ENCODE assay signal across 1 cellular context in genomic region chr16:85733155-85733838, GRCh38.
TF ChIP-seq lines count a peak whose summit lies in the region.

No MANE protein-coding gene starts in this region.

TF ChIP-seq in K562, 482 proteins besides CTCF, POLR2A, EP300 and RAD21 (continued from another document):
- TF ChIP-seq REST (CRISPR knock-in tag; IDR thresholded peaks at IDR 0.05; ENCODE audit: low read depth) (no peak), SNRNP70 (optimal IDR thresholded peaks at IDR 0.05; ENCODE audit: low read depth, low read length) (no peak), ZNF436 (CRISPR knock-in tag; IDR thresholded peaks at IDR 0.05) (no peak), JUN (IDR thresholded peaks at IDR 0.05; ENCODE audit: borderline replicate concordance, low read depth, low read length) (no peak), JUN (CRISPR knock-in tag; IDR thresholded peaks at IDR 0.05; ENCODE audit: borderline replicate concordance) (no peak), TRIM24 (IDR thresholded peaks at IDR 0.05) (peak; percentile 46 to 58; a peak in 2 of 4 replicates), ZNF699 (CRISPR knock-in tag; IDR thresholded peaks at IDR 0.05; ENCODE audit: insufficient replicate concordance) (no peak), E2F6 (IDR thresholded peaks at IDR 0.05; ENCODE audit: borderline replicate concordance in 1 of 2, extremely low read depth in 1 of 2, insufficient read depth in 1 of 2, insufficient read length in 1 of 2, low read depth in 1 of 2, low read length in 1 of 2, poor library complexity in 1 of 2, severe bottlenecking in 1 of 2) (no peak), TBL1XR1 (IDR thresholded peaks at IDR 0.05; ENCODE audit: low read length in 2 of 2) (no peak), ZZZ3 (IDR thresholded peaks at IDR 0.05) (no peak), ZNF140 (CRISPR knock-in tag; IDR thresholded peaks at IDR 0.05) (no peak), SUPT5H (IDR thresholded peaks at IDR 0.05) (no peak), FOSL1 (tag; conservative IDR thresholded peaks at IDR 0.05) (no peak), SMAD2 (IDR thresholded peaks at IDR 0.05; ENCODE audit: low read depth, low read length) (no peak), KLF13 (tag; IDR thresholded peaks at IDR 0.05; ENCODE audit: borderline replicate concordance, low read depth) (no peak), HDAC2 (IDR thresholded peaks at IDR 0.05) (peak; percentile 80), KDM1A (IDR thresholded peaks at IDR 0.05) (peak; percentile 28 to 33; a peak in 1 of 4 replicates), SMAD3 (CRISPR knock-in tag; conservative IDR thresholded peaks at IDR 0.05) (no peak), XRCC3 (IDR thresholded peaks at IDR 0.05) (no peak), GABPA (tag; conservative IDR thresholded peaks at IDR 0.05; ENCODE audit: low read depth) (peak; percentile 59; the same call in 1 of the 2 replicates), HNRNPH1 (optimal IDR thresholded peaks at IDR 0.05; ENCODE audit: low read depth, low read length) (no peak), ETV6 (IDR thresholded peaks at IDR 0.05; ENCODE audit: borderline replicate concordance in 1 of 2, low read depth in 2 of 2, low read length in 1 of 2) (no peak), ETV6 (CRISPR knock-in tag; IDR thresholded peaks at IDR 0.05; ENCODE audit: borderline replicate concordance) (no peak), FUS (optimal IDR thresholded peaks at IDR 0.05; ENCODE audit: low read depth, low read length) (no peak), PTTG1 (tag; IDR thresholded peaks at IDR 0.05; ENCODE audit: low read depth) (no peak), ZNF316 (IDR thresholded peaks at IDR 0.05) (no peak)
- TF ChIP-seq, protein P1, sequence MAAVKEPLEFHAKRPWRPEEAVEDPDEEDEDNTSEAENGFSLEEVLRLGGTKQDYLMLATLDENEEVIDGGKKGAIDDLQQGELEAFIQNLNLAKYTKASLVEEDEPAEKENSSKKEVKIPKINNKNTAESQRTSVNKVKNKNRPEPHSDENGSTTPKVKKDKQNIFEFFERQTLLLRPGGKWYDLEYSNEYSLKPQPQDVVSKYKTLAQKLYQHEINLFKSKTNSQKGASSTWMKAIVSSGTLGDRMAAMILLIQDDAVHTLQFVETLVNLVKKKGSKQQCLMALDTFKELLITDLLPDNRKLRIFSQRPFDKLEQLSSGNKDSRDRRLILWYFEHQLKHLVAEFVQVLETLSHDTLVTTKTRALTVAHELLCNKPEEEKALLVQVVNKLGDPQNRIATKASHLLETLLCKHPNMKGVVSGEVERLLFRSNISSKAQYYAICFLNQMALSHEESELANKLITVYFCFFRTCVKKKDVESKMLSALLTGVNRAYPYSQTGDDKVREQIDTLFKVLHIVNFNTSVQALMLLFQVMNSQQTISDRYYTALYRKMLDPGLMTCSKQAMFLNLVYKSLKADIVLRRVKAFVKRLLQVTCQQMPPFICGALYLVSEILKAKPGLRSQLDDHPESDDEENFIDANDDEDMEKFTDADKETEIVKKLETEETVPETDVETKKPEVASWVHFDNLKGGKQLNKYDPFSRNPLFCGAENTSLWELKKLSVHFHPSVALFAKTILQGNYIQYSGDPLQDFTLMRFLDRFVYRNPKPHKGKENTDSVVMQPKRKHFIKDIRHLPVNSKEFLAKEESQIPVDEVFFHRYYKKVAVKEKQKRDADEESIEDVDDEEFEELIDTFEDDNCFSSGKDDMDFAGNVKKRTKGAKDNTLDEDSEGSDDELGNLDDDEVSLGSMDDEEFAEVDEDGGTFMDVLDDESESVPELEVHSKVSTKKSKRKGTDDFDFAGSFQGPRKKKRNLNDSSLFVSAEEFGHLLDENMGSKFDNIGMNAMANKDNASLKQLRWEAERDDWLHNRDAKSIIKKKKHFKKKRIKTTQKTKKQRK (IDR thresholded peaks at IDR 0.05; ENCODE audit: borderline replicate concordance, low read depth, low read length), result no peak
- TF ChIP-seq, protein P2, sequence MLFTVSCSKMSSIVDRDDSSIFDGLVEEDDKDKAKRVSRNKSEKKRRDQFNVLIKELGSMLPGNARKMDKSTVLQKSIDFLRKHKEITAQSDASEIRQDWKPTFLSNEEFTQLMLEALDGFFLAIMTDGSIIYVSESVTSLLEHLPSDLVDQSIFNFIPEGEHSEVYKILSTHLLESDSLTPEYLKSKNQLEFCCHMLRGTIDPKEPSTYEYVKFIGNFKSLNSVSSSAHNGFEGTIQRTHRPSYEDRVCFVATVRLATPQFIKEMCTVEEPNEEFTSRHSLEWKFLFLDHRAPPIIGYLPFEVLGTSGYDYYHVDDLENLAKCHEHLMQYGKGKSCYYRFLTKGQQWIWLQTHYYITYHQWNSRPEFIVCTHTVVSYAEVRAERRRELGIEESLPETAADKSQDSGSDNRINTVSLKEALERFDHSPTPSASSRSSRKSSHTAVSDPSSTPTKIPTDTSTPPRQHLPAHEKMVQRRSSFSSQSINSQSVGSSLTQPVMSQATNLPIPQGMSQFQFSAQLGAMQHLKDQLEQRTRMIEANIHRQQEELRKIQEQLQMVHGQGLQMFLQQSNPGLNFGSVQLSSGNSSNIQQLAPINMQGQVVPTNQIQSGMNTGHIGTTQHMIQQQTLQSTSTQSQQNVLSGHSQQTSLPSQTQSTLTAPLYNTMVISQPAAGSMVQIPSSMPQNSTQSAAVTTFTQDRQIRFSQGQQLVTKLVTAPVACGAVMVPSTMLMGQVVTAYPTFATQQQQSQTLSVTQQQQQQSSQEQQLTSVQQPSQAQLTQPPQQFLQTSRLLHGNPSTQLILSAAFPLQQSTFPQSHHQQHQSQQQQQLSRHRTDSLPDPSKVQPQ (CRISPR knock-in tag; IDR thresholded peaks at IDR 0.05; ENCODE audit: borderline replicate concordance), result no peak
- TF ChIP-seq, protein P3, sequence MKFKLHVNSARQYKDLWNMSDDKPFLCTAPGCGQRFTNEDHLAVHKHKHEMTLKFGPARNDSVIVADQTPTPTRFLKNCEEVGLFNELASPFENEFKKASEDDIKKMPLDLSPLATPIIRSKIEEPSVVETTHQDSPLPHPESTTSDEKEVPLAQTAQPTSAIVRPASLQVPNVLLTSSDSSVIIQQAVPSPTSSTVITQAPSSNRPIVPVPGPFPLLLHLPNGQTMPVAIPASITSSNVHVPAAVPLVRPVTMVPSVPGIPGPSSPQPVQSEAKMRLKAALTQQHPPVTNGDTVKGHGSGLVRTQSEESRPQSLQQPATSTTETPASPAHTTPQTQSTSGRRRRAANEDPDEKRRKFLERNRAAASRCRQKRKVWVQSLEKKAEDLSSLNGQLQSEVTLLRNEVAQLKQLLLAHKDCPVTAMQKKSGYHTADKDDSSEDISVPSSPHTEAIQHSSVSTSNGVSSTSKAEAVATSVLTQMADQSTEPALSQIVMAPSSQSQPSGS (CRISPR knock-in tag; IDR thresholded peaks at IDR 0.05), result no peak
- TF ChIP-seq, protein P4, sequence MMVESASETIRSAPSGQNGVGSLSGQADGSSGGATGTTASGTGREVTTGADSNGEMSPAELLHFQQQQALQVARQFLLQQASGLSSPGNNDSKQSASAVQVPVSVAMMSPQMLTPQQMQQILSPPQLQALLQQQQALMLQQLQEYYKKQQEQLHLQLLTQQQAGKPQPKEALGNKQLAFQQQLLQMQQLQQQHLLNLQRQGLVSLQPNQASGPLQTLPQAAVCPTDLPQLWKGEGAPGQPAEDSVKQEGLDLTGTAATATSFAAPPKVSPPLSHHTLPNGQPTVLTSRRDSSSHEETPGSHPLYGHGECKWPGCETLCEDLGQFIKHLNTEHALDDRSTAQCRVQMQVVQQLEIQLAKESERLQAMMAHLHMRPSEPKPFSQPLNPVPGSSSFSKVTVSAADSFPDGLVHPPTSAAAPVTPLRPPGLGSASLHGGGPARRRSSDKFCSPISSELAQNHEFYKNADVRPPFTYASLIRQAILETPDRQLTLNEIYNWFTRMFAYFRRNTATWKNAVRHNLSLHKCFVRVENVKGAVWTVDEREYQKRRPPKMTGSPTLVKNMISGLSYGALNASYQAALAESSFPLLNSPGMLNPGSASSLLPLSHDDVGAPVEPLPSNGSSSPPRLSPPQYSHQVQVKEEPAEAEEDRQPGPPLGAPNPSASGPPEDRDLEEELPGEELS (CRISPR knock-in tag; IDR thresholded peaks at IDR 0.05; ENCODE audit: borderline replicate concordance), result no peak
